ENCODE assay signal across 8 cellular contexts in genomic region chr5:61280205-61280604, GRCh38. TPM values are rescaled to one million over a fixed set of nuclear protein-coding genes. Genes with fewer than 3 reads are reported as not detected.
DNase-seq lines count a peak whose midpoint lies in the region; ATAC-seq, FAIRE-seq and TF ChIP-seq lines count a peak whose summit lies in the region.

No MANE protein-coding gene starts in this region.

- no peak for TF ChIP-seq CTCF in RWPE1 (conservative IDR thresholded peaks at IDR 0.05; ENCODE audit: low read depth)

- no peak for TF ChIP-seq POLR2A in GM12892 (IDR thresholded peaks at IDR 0.05; ENCODE audit: low read depth, low read length)

- no peaks in the 10 kb centered on the region for H3K27me3 Mint-ChIP-seq in T-helper 1 cell treated with Interleukin-12 subunit alpha and Interleukin-12 subunit beta and Interleukin-4 antibody, amounts not matched to agents 30 μg/mL and 1 μg/mL, for 36 hours (ENCODE audit: low read depth)

- CTCF ChIA-PET in RWPE1 (lab: Yijun Ruan, JAX) = interaction anchor here (0.7 to 1.2 kb wide), 3 partner anchors 24 to 129 kb away, joined by 3 to 4 read pairs (median 3); no protein-coding TSS in a partner anchor

- POLR2A ChIA-PET in RWPE1 (lab: Yijun Ruan, JAX; ENCODE audit: low non-redundant PET) = no interaction called here

- no peak overlapping the region for H3K4me3 Mint-ChIP-seq in T-helper 1 cell treated with Interleukin-12 subunit alpha and Interleukin-12 subunit beta and Interleukin-4 antibody, amounts not matched to agents 30 μg/mL and 1 μg/mL, for 36 hours

- no peak overlapping the region for H3K27ac ChIP-seq in RWPE1

- no peak for ATAC-seq in HG02571 (IDR thresholded peaks at IDR 0.05; ENCODE audit: unreplicated experiment)

- H3K27ac Mint-ChIP-seq in T-helper 1 cell treated with Interleukin-12 subunit alpha and Interleukin-12 subunit beta and Interleukin-4 antibody, amounts not matched to agents 30 μg/mL and 1 μg/mL, for 36 hours = peak overlapping the region; percentile 7

- H3K36me3 Mint-ChIP-seq in T-helper 1 cell treated with Interleukin-12 subunit alpha and Interleukin-12 subunit beta and Interleukin-4 antibody, amounts not matched to agents 30 μg/mL and 1 μg/mL, for 36 hours (ENCODE audit: low read depth) = no peaks in the 10 kb centered on the region

- H3K4me1 Mint-ChIP-seq in T-helper 1 cell treated with Interleukin-12 subunit alpha and Interleukin-12 subunit beta and Interleukin-4 antibody, amounts not matched to agents 30 μg/mL and 1 μg/mL, for 36 hours (ENCODE audit: low read depth) = peaks cover 20% of the 10 kb centered on the region

- DNase-seq in T-helper 1 cell (no peak), LHCN-M2 (ENCODE audit: low read depth) (peak; percentile 85), RWPE1 (ENCODE audit: low spot score) (peak; percentile 88), GM12892 (ENCODE audit: insufficient read length) (no peak)
- no peak for DNase-seq in activated CD8-positive, alpha-beta memory T cell treated with anti-CD3 and anti-CD28 coated beads, Interleukin-2, amount 50 U/mL, for 48 hours

- H3K9me3 Mint-ChIP-seq in T-helper 1 cell treated with Interleukin-12 subunit alpha and Interleukin-12 subunit beta and Interleukin-4 antibody, amounts not matched to agents 30 μg/mL and 1 μg/mL, for 36 hours = no peaks in the 10 kb centered on the region

- FAIRE-seq in islet of Langerhans (lab: Jason Lieb, UNC) (peak; percentile 97), GM12892 (lab: Jason Lieb, UNC) (no peak)

RNA-seq across cellular contexts. Expression of gene ZSWIM6, which starts 51.9 kb away (rescaled TPM):
- total RNA-seq in LHCN-M2 (2014; rRNA removed) = 10.0 and 12.1 TPM in 2 replicates
- 10.5 TPM for polyA plus RNA-seq in LHCN-M2 (2012)
- 1.4 TPM for polyA plus RNA-seq in GM12892 (2012; ENCODE audit: missing spikeins)

Comparison
In these comparisons a context has a peak if more than half of its experiments do, and no peak if none do; other contexts are left out.
1. DNase-seq: peak in LHCN-M2 (single experiment) and RWPE1 (single experiment); none in T-helper 1 cell (0 of 5), GM12892 (single experiment) and activated CD8-positive, alpha-beta memory T cell treated with anti-CD3 and anti-CD28 coated beads, Interleukin-2, amount 50 U/mL, for 48 hours (single experiment).